ENCODE assay signal across 18 cellular contexts in genomic region chrX:121260568-121261240, GRCh38.
"Had no signal": no experiment of that assay in that cellular context is flagged by ENCODE, and none has a peak within 500 bp of the region (broad histone marks: within the 10 kb centered on the region; RNA-seq: fewer than 3 reads in every experiment).

No MANE protein-coding gene starts in this region.

- H3K4me3 ChIP-seq: cardiac muscle cell, dorsolateral prefrontal cortex, gastrocnemius medialis, heart right ventricle, left lung, mucosa of descending colon, smooth muscle cell had no signal

- H3K4me1 ChIP-seq: gastrocnemius medialis, heart right ventricle, left lung had no signal

- H3K36me3 ChIP-seq: cardiac muscle cell, gastrocnemius medialis, heart right ventricle, left lung had no signal

- H3K27ac ChIP-seq: cardiac muscle cell, dorsolateral prefrontal cortex, gastrocnemius medialis, heart right ventricle, left lung had no signal

- DNase-seq: activated naive CD4-positive, alpha-beta T cell treated with Interleukin-2 at 50 U/mL for 16 hours; activated naive CD8-positive, alpha-beta T cell treated with anti-CD3 and anti-CD28 coated beads, Interleukin-2, amount 50 U/mL, for 24 hours; dorsolateral prefrontal cortex; gastrocnemius medialis; heart right ventricle; left lung; mammary epithelial cell; mucosa of descending colon; naive thymus-derived CD8-positive, alpha-beta T cell; posterior cingulate gyrus; retina; stimulated activated CD4-positive, alpha-beta T cell treated with anti-CD3 and anti-CD28 coated beads, Interleukin-4, amount 100 ng/mL, for 4 hours; stimulated activated CD8-positive, alpha-beta memory T cell treated with anti-CD3 and anti-CD28 coated beads, Interleukin-4, amount 100 ng/mL, for 48 hours; stimulated activated naive CD4-positive, alpha-beta T cell treated with Interleukin-2 at 50 U/mL for 16 hours; substantia nigra; T-helper 9 cell had no signal

- H3K27me3 ChIP-seq: cardiac muscle cell, gastrocnemius medialis, heart right ventricle, left lung had no signal

- H3K4me2 ChIP-seq: smooth muscle cell had no signal

- H3K9me3 ChIP-seq: gastrocnemius medialis, heart right ventricle, left lung, mucosa of descending colon had no signal
